Comparison of ENCODE assay signal across 1 cellular context in the genomic region with DNA sequence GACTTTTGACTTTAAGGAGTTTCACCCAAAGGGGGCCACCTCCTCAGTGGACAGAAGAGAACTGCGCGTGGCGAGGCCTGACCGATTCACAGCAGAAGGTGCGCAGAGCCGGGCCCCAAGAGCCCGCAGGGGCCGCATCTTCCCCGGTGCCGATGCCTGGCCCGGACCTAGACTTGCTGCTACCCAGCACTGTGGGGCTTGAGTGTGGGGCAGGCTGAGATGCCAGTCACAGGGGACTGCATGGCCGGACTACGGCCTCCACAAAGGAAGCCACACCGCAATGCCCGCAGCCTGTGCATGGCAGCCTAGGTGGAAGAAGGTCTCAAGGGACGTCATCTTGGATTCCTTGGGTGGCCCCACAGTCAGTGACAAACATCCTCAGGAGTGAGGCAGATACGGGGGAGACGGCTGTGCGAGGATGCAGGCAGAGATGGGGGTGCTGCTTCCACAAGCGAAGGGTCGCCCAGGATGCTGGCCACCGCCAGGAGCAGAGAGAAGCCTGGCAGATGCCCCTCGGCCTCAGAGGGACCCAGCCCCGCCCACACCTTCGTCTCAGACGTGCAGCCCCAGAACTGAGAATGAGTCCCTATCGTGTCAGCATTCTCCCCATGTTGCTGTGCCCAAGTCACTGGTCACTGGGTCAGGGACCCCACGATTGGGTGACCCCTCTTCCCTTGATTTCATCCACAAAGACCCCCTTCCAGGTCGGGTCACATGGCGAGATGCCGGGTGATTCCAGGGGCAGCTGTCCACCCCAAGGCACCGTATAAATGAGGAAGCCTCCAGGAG.
A peak's percentile ranks its signal among the peaks of the same experiment; 100 is the strongest.
TF ChIP-seq lines count a peak whose summit lies in the region.

No MANE protein-coding gene starts in this region.

TF ChIP-seq in GM12878, 131 proteins besides CTCF, POLR2A, EP300 and RAD21:
- no peak for TF ChIP-seq ZNF592 (IDR thresholded peaks at IDR 0.05)
- peak; percentile 65 for TF ChIP-seq POLR2AphosphoS5 (IDR thresholded peaks at IDR 0.05; ENCODE audit: low read length)
- TF ChIP-seq IRF4 (IDR thresholded peaks at IDR 0.05; ENCODE audit: low read depth, low read length), result no peak
- no peak for TF ChIP-seq RFX5 (IDR thresholded peaks at IDR 0.05; ENCODE audit: low read depth, low read length)
- TF ChIP-seq LARP7 (IDR thresholded peaks at IDR 0.05), result peak; percentile 34; the same call in 1 of the 2 replicates
- no peak for TF ChIP-seq NR2F1 (conservative IDR thresholded peaks at IDR 0.05)
- no peak for TF ChIP-seq NFXL1 (IDR thresholded peaks at IDR 0.05; ENCODE audit: borderline replicate concordance)
- TF ChIP-seq IKZF2 (IDR thresholded peaks at IDR 0.05), result no peak
- no peak for TF ChIP-seq SIN3A (IDR thresholded peaks at IDR 0.05; ENCODE audit: low read depth, low read length)
- TF ChIP-seq RB1 (IDR thresholded peaks at IDR 0.05; ENCODE audit: borderline replicate concordance), result no peak
- TF ChIP-seq TAF1 (IDR thresholded peaks at IDR 0.05; ENCODE audit: borderline replicate concordance, low read depth, low read length), result no peak
